In genomic region chr9:137046094-137046787, GRCh38 we compare ENCODE assay signal across 8 cellular contexts. TPM values are rescaled to one million over a fixed set of nuclear protein-coding genes. Genes with fewer than 3 reads are reported as not detected.
A peak's percentile ranks its signal among the peaks of the same experiment; 100 is the strongest.
DNase-seq lines count a peak whose midpoint lies in the region; ATAC-seq and TF ChIP-seq lines count a peak whose summit lies in the region.

Gene NPDC1, minus strand, starts transcription at chr9:137046177. Its CDS starts 188 bp downstream, at chr9:137045989.

- no peaks in the 10 kb centered on the region for H3K9me3 ChIP-seq in GM23248 (ENCODE audit: low read depth)

- H3K4me2 ChIP-seq in GM23248 (ENCODE audit: unreplicated experiment): peak within 1 kb of the TSS; percentile 95

- DNase-seq in AG09309 (ENCODE audit: low read depth) (no peak), GM23248 (peak; percentile 90), NCI-H2227 treated with DMSO at 0.1 percent for 48 hours (lab: John Stamatoyannopoulos, UW) (peak; percentile 36), left colon (peak; percentile 75 to 91)
- peak; percentile 77 to 82 for DNase-seq in activated CD4-positive, alpha-beta T cell treated with anti-CD3 and anti-CD28 coated beads for 4 hours
- peak; percentile 57 to 70 for DNase-seq in stimulated activated CD4-positive, alpha-beta T cell treated with anti-CD3 and anti-CD28 coated beads, Interleukin-1b, Interleukin-23, amount 100 ng/mL, for 1 hour (ENCODE audit: low read depth in 2 of 2)

- no peaks in the 10 kb centered on the region; the same call in 1 of the 2 replicates for H4K20me1 ChIP-seq in GM23248 (ENCODE audit: insufficient read depth)

- H3K4me3 ChIP-seq in AG09309 (ENCODE audit: control insufficient read depth, low read depth, low read length) (peak within 1 kb of the TSS; percentile 88), GM23248 (peak within 1 kb of the TSS; percentile 87)

- 1 to 2% methylated on average over 42 to 44 of the region's 56 CpGs for WGBS in GM23248 (ENCODE audit: low coverage in 1 of 2, low lambda C conversion rate in 2 of 2, missing lambda C conversion rate in 2 of 2), 2 experiments

- peaks cover 25% of the 10 kb centered on the region for H3K79me2 ChIP-seq in GM23248 (ENCODE audit: insufficient read depth)

- no peaks in the 10 kb centered on the region for H3K9me2 ChIP-seq in GM23248 (ENCODE audit: insufficient read depth)

- H3K36me3 ChIP-seq in GM23248 (ENCODE audit: low read depth): no peaks in the 10 kb centered on the region

- peaks cover 9% of the 10 kb centered on the region for H3K27me3 ChIP-seq in GM23248 (replicated peaks; ENCODE audit: insufficient read depth)

- TF ChIP-seq CTCF in AG09309 (IDR thresholded peaks at IDR 0.05; ENCODE audit: control insufficient read depth, insufficient read depth, low read depth, low read length, missing control alignments): peak; percentile 89

- intact Hi-C loops in left colon (cut with DNase I, micrococcal nuclease): no loop called here

- in situ Hi-C loops in GM23248 (cut with MboI): no loop called here

- H3F3A ChIP-seq in GM23248 (ENCODE audit: insufficient read depth): no peaks in the 10 kb centered on the region

- peaks cover 8% of the 10 kb centered on the region; the same call in 1 of the 2 replicates for H3K4me1 ChIP-seq in GM23248 (ENCODE audit: insufficient read depth)

- peak within 1 kb of the TSS; percentile 70 for H3K9ac ChIP-seq in GM23248

- peak; percentile 67 for ATAC-seq in left colon
- ATAC-seq in GM19455 (IDR thresholded peaks at IDR 0.05; ENCODE audit: unreplicated experiment): no peak

- H3K27ac ChIP-seq in GM23248: peak within 1 kb of the TSS; percentile 25
- H3K27ac ChIP-seq in cingulate gyrus (ENCODE audit: low read depth, low read length): peak within 1 kb of the TSS; percentile 65

- H2AFZ ChIP-seq in GM23248: peak within 1 kb of the TSS; percentile 93

RNA-seq across cellular contexts. Expression of gene NPDC1, which starts in this region (rescaled TPM):
- total RNA-seq in GM23248 (2014; rRNA removed; shearing (Covaris generic)): 41.9 and 43.1 TPM in 2 replicates
- 121 and 122 TPM in 2 replicates for polyA plus RNA-seq in GM23248 (2016; fragmentation: Nextera tagmentation; extraction: Ambion mirVana)
- total RNA-seq in left colon: 100 to 1,000 TPM; 170 to 204 TPM
